Comparison of ENCODE assay signal across 13 cellular contexts in the genomic region with DNA sequence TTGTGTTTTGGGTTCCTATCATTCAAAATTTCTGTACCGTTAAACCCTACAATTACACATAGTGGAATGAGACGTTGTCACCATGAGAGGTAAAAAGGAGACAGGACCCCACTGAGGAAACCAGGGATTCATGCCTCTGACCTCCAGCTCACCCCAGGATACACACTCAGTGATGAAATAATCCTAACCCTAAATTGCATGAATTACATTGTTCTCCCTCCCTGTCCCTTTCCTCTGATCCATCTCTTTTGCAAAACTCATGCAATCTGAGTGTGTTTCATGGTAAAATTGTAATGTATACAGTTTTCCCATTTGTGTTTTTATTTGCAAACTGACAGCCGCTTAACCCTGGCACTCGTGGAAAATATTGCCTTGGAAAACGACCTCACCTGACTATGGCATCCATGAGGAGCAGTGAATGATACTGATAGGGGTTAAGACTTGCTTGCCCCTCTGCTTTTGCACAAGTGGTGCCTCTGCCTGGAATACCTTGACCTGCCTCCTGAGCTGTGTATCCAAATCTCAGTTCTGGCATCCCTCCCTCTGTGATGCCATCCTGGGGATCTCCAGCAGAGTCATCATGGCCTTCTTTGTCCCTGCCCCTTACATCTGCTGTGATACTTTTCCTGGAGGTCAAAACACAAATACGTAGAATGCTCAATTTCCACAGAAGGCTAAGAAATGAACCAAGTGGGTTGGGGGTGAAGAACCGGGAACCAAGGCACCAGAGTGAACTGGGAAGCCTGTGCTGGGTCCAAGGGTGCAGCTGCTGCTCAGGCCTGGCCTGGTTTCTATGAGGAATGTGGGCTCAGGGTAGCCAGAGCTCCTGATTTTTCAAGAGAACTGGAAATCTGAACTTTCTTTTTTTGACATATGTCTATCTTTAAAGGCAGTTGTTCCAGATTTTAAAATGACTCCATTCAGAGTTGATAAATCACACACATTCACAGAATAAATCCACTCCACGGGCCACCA.
DNase-seq lines count a peak whose midpoint lies in the region; ATAC-seq, FAIRE-seq and TF ChIP-seq lines count a peak whose summit lies in the region.
"Had no signal": no experiment of that assay in that cellular context is flagged by ENCODE, and none has a peak within 500 bp of the region (broad histone marks: within the 10 kb centered on the region; RNA-seq: fewer than 3 reads in every experiment).

No MANE protein-coding gene starts in this region.

- H3K9me3 Mint-ChIP-seq in neural progenitor cell, result no peaks in the 10 kb centered on the region
- H3K9me3 Mint-ChIP-seq in activated naive CD4-positive, alpha-beta T cell treated with anti-CD3 and anti-CD28 coated beads for 36 hours, result no peaks in the 10 kb centered on the region
- H3K9me3 Mint-ChIP-seq: activated CD4-positive, alpha-beta memory T cell treated with anti-CD3 and anti-CD28 coated beads, Interleukin-2, amount 10 ng/mL, durations not matched to agents 7 days and 5 days had no signal

- peaks cover 14% of the 10 kb centered on the region for H3K4me1 ChIP-seq in ACC112 (ENCODE audit: control insufficient read depth, insufficient read depth, low read length, unreplicated experiment)
- H3K4me1 ChIP-seq in neural progenitor cell, result peaks cover 18% of the 10 kb centered on the region
- H3K4me1 ChIP-seq: ascending aorta, prostate gland had no signal

- peaks cover 2% of the 10 kb centered on the region for H3K27me3 Mint-ChIP-seq in neural progenitor cell (ENCODE audit: insufficient read depth, low read depth)
- no peaks in the 10 kb centered on the region for H3K27me3 Mint-ChIP-seq in activated naive CD4-positive, alpha-beta T cell treated with anti-CD3 and anti-CD28 coated beads for 36 hours (ENCODE audit: low read depth)
- H3K27me3 Mint-ChIP-seq: activated CD4-positive, alpha-beta memory T cell treated with anti-CD3 and anti-CD28 coated beads, Interleukin-2, amount 10 ng/mL, durations not matched to agents 7 days and 5 days had no signal

- peak overlapping the region; percentile 61 for H2AFZ ChIP-seq in ACC112 (ENCODE audit: low read length, unreplicated experiment)
- H2AFZ ChIP-seq in neural progenitor cell (replicated peaks), result no peak overlapping the region

- H3K36me3 Mint-ChIP-seq in neural progenitor cell, result no peaks in the 10 kb centered on the region
- H3K36me3 Mint-ChIP-seq in activated naive CD4-positive, alpha-beta T cell treated with anti-CD3 and anti-CD28 coated beads for 36 hours (ENCODE audit: low read depth), result no peaks in the 10 kb centered on the region

- no peak overlapping the region for H3K4me3 Mint-ChIP-seq in neural progenitor cell
- H3K4me3 Mint-ChIP-seq in activated naive CD4-positive, alpha-beta T cell treated with anti-CD3 and anti-CD28 coated beads for 36 hours, result no peak overlapping the region
- H3K4me3 Mint-ChIP-seq: activated CD4-positive, alpha-beta memory T cell treated with anti-CD3 and anti-CD28 coated beads, Interleukin-2, amount 10 ng/mL, durations not matched to agents 7 days and 5 days had no signal

- TF ChIP-seq CTCF in bronchial epithelial cell (IDR thresholded peaks at IDR 0.05; ENCODE audit: insufficient read depth, low read length, severe bottlenecking) (no peak), neural progenitor cell (IDR thresholded peaks at IDR 0.05) (no peak)

- peak overlapping the region; percentile 76 for H3K27ac ChIP-seq in ACC112 (ENCODE audit: low read depth, low read length)
- H3K27ac ChIP-seq in neural progenitor cell, result no peak overlapping the region
- H3K27ac ChIP-seq: ascending aorta, prostate gland had no signal

- CTCF ChIA-PET in activated naive CD4-positive, alpha-beta T cell treated with anti-CD3 and anti-CD28 coated beads for 36 hours (lab: Charles Lee), result interaction anchor here (0.7 to 1.4 kb wide), 2 partner anchors 19 to 88 kb away, joined by 3 to 5 read pairs; no protein-coding TSS in a partner anchor

- intact Hi-C loops in activated naive CD4-positive, alpha-beta T cell treated with anti-CD3 and anti-CD28 coated beads for 36 hours (cut with micrococcal nuclease), result no loop called here

- no peaks in the 10 kb centered on the region for H3K79me2 ChIP-seq in ACC112 (ENCODE audit: control insufficient read depth, insufficient read depth, low read length, unreplicated experiment)
- H3K79me2 ChIP-seq in neural progenitor cell (ENCODE audit: low read depth), result no peaks in the 10 kb centered on the region

- no peaks in the 10 kb centered on the region for H4K20me1 ChIP-seq in neural progenitor cell (ENCODE audit: low read depth)

- H3K27me3 ChIP-seq in ACC112 (ENCODE audit: insufficient read depth, low read length) (no peaks in the 10 kb centered on the region), bronchial epithelial cell (ENCODE audit: control insufficient read depth, insufficient read depth, low read length) (no peaks in the 10 kb centered on the region), neural progenitor cell (no peaks in the 10 kb centered on the region)
- H3K27me3 ChIP-seq: ascending aorta had no signal

- H3K4me3 ChIP-seq in ACC112 (ENCODE audit: low read depth, low read length) (no peak overlapping the region), bronchial epithelial cell (ENCODE audit: low read depth, low read length) (no peak overlapping the region), neural progenitor cell (no peak overlapping the region)
- H3K4me3 ChIP-seq: ascending aorta, prostate gland had no signal

- no peak for ATAC-seq in GM19023 (IDR thresholded peaks at IDR 0.05; ENCODE audit: unreplicated experiment)
- ATAC-seq in HG02885 (IDR thresholded peaks at IDR 0.05; ENCODE audit: poor library complexity, unreplicated experiment), result no peak
- no peak for ATAC-seq in GM18870 (IDR thresholded peaks at IDR 0.05; ENCODE audit: unreplicated experiment)

- H3K9ac ChIP-seq in neural progenitor cell, result no peak overlapping the region

- FAIRE-seq in HTR-8/SVneo (lab: Jason Lieb, UNC) (peak; percentile 93), bronchial epithelial cell (lab: Jason Lieb, UNC) (no peak)

- peaks cover 10% of the 10 kb centered on the region for H3F3A ChIP-seq in neural progenitor cell (ENCODE audit: low read depth)

- peak overlapping the region; percentile 57 for H3K27ac Mint-ChIP-seq in neural progenitor cell
- no peak overlapping the region for H3K27ac Mint-ChIP-seq in activated naive CD4-positive, alpha-beta T cell treated with anti-CD3 and anti-CD28 coated beads for 36 hours
- H3K27ac Mint-ChIP-seq: activated CD4-positive, alpha-beta memory T cell treated with anti-CD3 and anti-CD28 coated beads, Interleukin-2, amount 10 ng/mL, durations not matched to agents 7 days and 5 days had no signal

- no peak overlapping the region for H3K4me2 ChIP-seq in neural progenitor cell

- DNase-seq in HTR-8/SVneo (ENCODE audit: insufficient read length, low spot score) (no peak), bronchial epithelial cell (ENCODE audit: low read depth) (peak; percentile 48), neural progenitor cell (ENCODE audit: low spot score) (no peak)
- no peak for DNase-seq in activated naive CD4-positive, alpha-beta T cell treated with anti-CD3 and anti-CD28 coated beads for 36 hours
- DNase-seq: activated CD4-positive, alpha-beta memory T cell treated with anti-CD3 and anti-CD28 coated beads, Interleukin-2, amount 10 ng/mL, durations not matched to agents 7 days and 5 days; NCI-H1048; stimulated activated CD4-positive, alpha-beta T cell treated with anti-CD3 and anti-CD28 coated beads, Interleukin-15, amount 100 ng/mL, for 24 hours had no signal

- H3K36me3 ChIP-seq in ACC112 (ENCODE audit: insufficient read depth, low read length) (no peaks in the 10 kb centered on the region), bronchial epithelial cell (ENCODE audit: control insufficient read depth, insufficient read depth, low read length) (no peaks in the 10 kb centered on the region), neural progenitor cell (no peaks in the 10 kb centered on the region)
- H3K36me3 ChIP-seq: ascending aorta, prostate gland had no signal

- peaks cover 19% of the 10 kb centered on the region for H3K4me1 Mint-ChIP-seq in neural progenitor cell
- H3K4me1 Mint-ChIP-seq in activated naive CD4-positive, alpha-beta T cell treated with anti-CD3 and anti-CD28 coated beads for 36 hours (ENCODE audit: low read depth), result no peaks in the 10 kb centered on the region
- H3K4me1 Mint-ChIP-seq: activated CD4-positive, alpha-beta memory T cell treated with anti-CD3 and anti-CD28 coated beads, Interleukin-2, amount 10 ng/mL, durations not matched to agents 7 days and 5 days had no signal

- H3K9me3 ChIP-seq in neural progenitor cell (ENCODE audit: low read depth), result no peaks in the 10 kb centered on the region
- H3K9me3 ChIP-seq: ascending aorta, prostate gland had no signal
